Comparison of ENCODE assay signal across 15 cellular contexts in the genomic region with DNA sequence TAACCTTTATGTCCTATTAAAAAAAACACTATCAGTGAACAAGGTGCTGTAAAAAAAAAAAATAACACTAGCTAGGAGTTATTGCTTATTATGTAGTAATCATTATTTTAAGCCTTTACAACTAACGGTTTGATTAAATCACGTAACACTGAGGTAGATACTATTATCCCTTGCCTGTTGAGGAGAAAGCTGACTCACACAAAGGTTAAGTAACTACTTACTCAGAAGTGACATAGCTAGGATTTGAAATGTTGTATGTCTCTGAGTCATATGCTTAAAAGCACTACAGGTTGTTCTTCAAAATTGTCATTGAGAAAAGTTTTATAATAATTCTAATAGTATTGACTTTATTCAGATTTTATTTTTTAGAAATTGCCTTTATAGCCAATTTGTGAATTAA. TPM values are rescaled to one million over a fixed set of nuclear protein-coding genes. Genes with fewer than 3 reads are reported as not detected.
DNase-seq lines count a peak whose midpoint lies in the region; ATAC-seq, FAIRE-seq and TF ChIP-seq lines count a peak whose summit lies in the region.
"Had no signal": no experiment of that assay in that cellular context is flagged by ENCODE, and none has a peak within 500 bp of the region (broad histone marks: within the 10 kb centered on the region; RNA-seq: fewer than 3 reads in every experiment).

No MANE protein-coding gene starts in this region.

- DNase-seq in ACHN (peak; percentile 65), HPDE6-E6E7 (ENCODE audit: extremely low spot score) (peak; percentile 55), K562 (ENCODE audit: extremely low read depth in 1 of 4, low spot score in 3 of 4) (no peak), kidney glomerular epithelial cell (lab: John Stamatoyannopoulos, UW) (peak; percentile 80), KBM-7 (no peak)
- DNase-seq in activated CD4-positive, alpha-beta T cell treated with anti-CD3 and anti-CD28 coated beads for 4 hours = no peak
- DNase-seq: activated CD8-positive, alpha-beta memory T cell treated with anti-CD3 and anti-CD28 coated beads, Interleukin-2, amount 50 U/mL, for 48 hours; GF-D8; NCI-H446; spleen had no signal

- TF ChIP-seq EP300 in K562 (IDR thresholded peaks at IDR 0.05; ENCODE audit: low read length) (no peak), gastroesophageal sphincter (IDR thresholded peaks at IDR 0.05) (no peak)

- FAIRE-seq in K562 (lab: Jason Lieb, UNC) = no peak
- FAIRE-seq: TTC549 had no signal

- no peaks in the 10 kb centered on the region for H3K9me1 ChIP-seq in K562 (ENCODE audit: control insufficient read depth, insufficient read depth, low read length)

- TF ChIP-seq CTCF in K562 (IDR thresholded peaks at IDR 0.05 in 2 of 3, conservative IDR thresholded peaks at IDR 0.05 in 1 of 3; ENCODE audit: insufficient read depth in 2 of 3, low read depth in 1 of 3, low read length in 3 of 3) (no peak), gastroesophageal sphincter (IDR thresholded peaks at IDR 0.05) (no peak)

- H3K4me1 ChIP-seq in K562 (replicated peaks in 1 of 2; ENCODE audit: control insufficient read depth in 2 of 2, insufficient read depth in 2 of 2, low read length in 2 of 2) (no peaks in the 10 kb centered on the region), gastroesophageal sphincter (no peaks in the 10 kb centered on the region)
- H3K4me1 ChIP-seq: BLaER1 had no signal

- BruUV-seq in K562 (replicated peaks; lab: Mats Ljungman, UMichigan) = no TSS peak

- H3K27ac ChIP-seq in K562 (ENCODE audit: extremely low read depth, low read depth, low read length) (no peak overlapping the region), gastroesophageal sphincter (no peak overlapping the region)
- H3K27ac ChIP-seq: BLaER1 had no signal

- H3K9ac ChIP-seq in K562 (ENCODE audit: insufficient read depth in 1 of 2, low read depth in 2 of 2, low read length in 2 of 2) = no peak overlapping the region
- H3K9ac ChIP-seq: BLaER1 had no signal

- no peak overlapping the region for H3K4me3 ChIP-seq in K562
- no peak overlapping the region for H3K4me3 ChIP-seq in gastroesophageal sphincter
- H3K4me3 ChIP-seq: BLaER1, spleen had no signal

- in situ Hi-C loops in ACHN (cut with HindIII; ENCODE audit: low pct_ligation_motif_present, low pct_unique_long_range_greater_than_20kb, low sequenced_read_pairs) (no loop called here), K562 (cut with MboI) (no loop called here), KBM-7 (cut with MboI; ENCODE audit: low pct_unique_long_range_greater_than_20kb, low sequenced_read_pairs) (no loop called here)

- H3K9me3 ChIP-seq in K562 (replicated peaks; ENCODE audit: control insufficient read depth, insufficient read depth, low read depth, low read length) (peaks cover 12% of the 10 kb centered on the region), gastroesophageal sphincter (peaks cover 0 to 5% (median 0%) of the 10 kb centered on the region in 3 donors)

- H3K4me2 ChIP-seq in K562 (ENCODE audit: insufficient read depth, low read length) = no peak overlapping the region
- H3K4me2 ChIP-seq: BLaER1 had no signal

- TF ChIP-seq POLR2A in K562 (conservative IDR thresholded peaks at IDR 0.05) (no peak), gastroesophageal sphincter (IDR thresholded peaks at IDR 0.05) (no peak)

- H2AFZ ChIP-seq in K562 (ENCODE audit: low read depth, low read length) = no peak overlapping the region

- H3K36me3 ChIP-seq in K562 (ENCODE audit: control insufficient read depth, insufficient read depth, low read length) (peaks cover 88% of the 10 kb centered on the region), gastroesophageal sphincter (peaks cover 0 to 85% of the 10 kb centered on the region in 2 donors)

- no peak for TF ChIP-seq RAD21 in K562 (CRISPR knock-in tag; conservative IDR thresholded peaks at IDR 0.05 in 1 of 2, IDR thresholded peaks at IDR 0.05 in 1 of 2)

- CTCF ChIA-PET in K562 (lab: Yijun Ruan, JAX; ENCODE audit: low intra/inter-chr PET ratio) = no interaction called here

- no peak for ATAC-seq in K562
- no peak for ATAC-seq in gastroesophageal sphincter
- ATAC-seq in HG03108 (IDR thresholded peaks at IDR 0.05; ENCODE audit: unreplicated experiment) = no peak
- ATAC-seq: Right ventricle myocardium inferior had no signal

- POLR2A ChIA-PET in K562 (lab: Yijun Ruan, JAX) = no interaction called here

- peaks cover 50% of the 10 kb centered on the region for H3K79me2 ChIP-seq in K562 (ENCODE audit: control insufficient read depth, insufficient read depth, low read length)

- no peaks in the 10 kb centered on the region for H4K20me1 ChIP-seq in K562 (replicated peaks; ENCODE audit: control insufficient read depth, insufficient read depth, low read length)

- no peaks in the 10 kb centered on the region for H3K27me3 ChIP-seq in K562 (ENCODE audit: control insufficient read depth in 2 of 2, insufficient read depth in 2 of 2, low read length in 2 of 2)
- H3K27me3 ChIP-seq in gastroesophageal sphincter = no peaks in the 10 kb centered on the region
- H3K27me3 ChIP-seq: BLaER1, spleen had no signal

- WGBS in K562 (ENCODE audit: insufficient coverage, low coverage, missing lambda C conversion rate) = 93% methylated on average over 2 of the region's 2 CpGs
- 65 to 75% methylated on average over 2 of the region's 2 CpGs for WGBS in gastroesophageal sphincter (ENCODE audit: low coverage in 1 of 2), 2 donors

- intact Hi-C loops in K562 (cut with micrococcal nuclease) = no loop called here

TF ChIP-seq in K562, 482 proteins besides CTCF, POLR2A, EP300 and RAD21:
- no peak for TF ChIP-seq DNMT1 (IDR thresholded peaks at IDR 0.05)
- TF ChIP-seq CHD1 (IDR thresholded peaks at IDR 0.05; ENCODE audit: low read length) = no peak
- TF ChIP-seq, protein P1, sequence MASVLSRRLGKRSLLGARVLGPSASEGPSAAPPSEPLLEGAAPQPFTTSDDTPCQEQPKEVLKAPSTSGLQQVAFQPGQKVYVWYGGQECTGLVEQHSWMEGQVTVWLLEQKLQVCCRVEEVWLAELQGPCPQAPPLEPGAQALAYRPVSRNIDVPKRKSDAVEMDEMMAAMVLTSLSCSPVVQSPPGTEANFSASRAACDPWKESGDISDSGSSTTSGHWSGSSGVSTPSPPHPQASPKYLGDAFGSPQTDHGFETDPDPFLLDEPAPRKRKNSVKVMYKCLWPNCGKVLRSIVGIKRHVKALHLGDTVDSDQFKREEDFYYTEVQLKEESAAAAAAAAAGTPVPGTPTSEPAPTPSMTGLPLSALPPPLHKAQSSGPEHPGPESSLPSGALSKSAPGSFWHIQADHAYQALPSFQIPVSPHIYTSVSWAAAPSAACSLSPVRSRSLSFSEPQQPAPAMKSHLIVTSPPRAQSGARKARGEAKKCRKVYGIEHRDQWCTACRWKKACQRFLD (CRISPR knock-in tag; IDR thresholded peaks at IDR 0.05) = no peak
- no peak for TF ChIP-seq HDAC6 (IDR thresholded peaks at IDR 0.05; ENCODE audit: low read depth, low read length)
- no peak for TF ChIP-seq ERF (CRISPR knock-in tag; IDR thresholded peaks at IDR 0.05)
- TF ChIP-seq, protein P2, sequence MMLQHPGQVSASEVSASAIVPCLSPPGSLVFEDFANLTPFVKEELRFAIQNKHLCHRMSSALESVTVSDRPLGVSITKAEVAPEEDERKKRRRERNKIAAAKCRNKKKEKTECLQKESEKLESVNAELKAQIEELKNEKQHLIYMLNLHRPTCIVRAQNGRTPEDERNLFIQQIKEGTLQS (IDR thresholded peaks at IDR 0.05) = peak; percentile 37; the same call in 1 of the 2 replicates
- TF ChIP-seq, protein P2 (CRISPR knock-in tag; conservative IDR thresholded peaks at IDR 0.05) = no peak

RNA-seq across cellular contexts. Expression of a gene that starts 8.8 kb away (rescaled TPM):
- 138 and 372 TPM in 2 replicates for total RNA-seq in K562 (2011; cell fraction: chromatin; rRNA removed; ENCODE audit: low replicate concordance)
- total RNA-seq in K562 (2011; cell fraction: nucleolus; rRNA removed) = 46.2 and 68.8 TPM in 2 replicates
- 161 and 303 TPM in 2 replicates for total RNA-seq in K562 (2011; cell fraction: nucleoplasm; rRNA removed)
- total RNA-seq in K562 (2014; rRNA removed) (43.5 and 58.8 TPM in 2 replicates), K562 (2014; rRNA removed; fragmentation: Illumina TruSeq; extraction: Trizol) (83.4 and 88.1 TPM in 2 replicates), K562 (2015; rRNA removed; fragmentation: Illumina TruSeq; extraction: Trizol) (81.0 and 84.3 TPM in 2 replicates), K562 (2021) (73.3 and 76.6 TPM in 2 replicates), gastroesophageal sphincter (10 to 100 TPM; 33.7 to 84.8 (median 53.2) TPM)
- polyA plus RNA-seq in K562 (2011; rRNA removed) (98.3 and 111 TPM in 2 replicates), K562 (2014; fragmentation: Illumina TruSeq; extraction: Trizol) (63.3 and 84.4 TPM in 2 replicates), K562 (2014; fragmentation: Nextera tagmentation; extraction: Ambion mirVana) (10 to 100 TPM; 29.0 to 39.4 TPM), K562 (2014; rRNA removed) (38.5 and 44.3 TPM in 2 replicates)
- polyA plus RNA-seq in K562 (2011; cell fraction: cytosol; rRNA removed) = 48.3 and 64.7 TPM in 2 replicates
- 81.2 and 132 TPM in 2 replicates for polyA plus RNA-seq in K562 (2011; cell fraction: nucleus; rRNA removed)
- polyA plus RNA-seq in K562 (2012) = 36.8 and 45.9 TPM in 2 replicates
- polyA minus RNA-seq in K562 (2011; rRNA and poly(A)+ RNA removed) = 151 and 190 TPM in 2 replicates
- polyA minus RNA-seq in K562 (2011; cell fraction: cytosol; rRNA and poly(A)+ RNA removed) = 45.4 and 47.5 TPM in 2 replicates
- 68.1 and 142 TPM in 2 replicates for polyA minus RNA-seq in K562 (2011; cell fraction: nucleus; rRNA and poly(A)+ RNA removed)

Comparison
In these comparisons a context has a peak if more than half of its experiments do, and no peak if none do; other contexts are left out.
1. DNase-seq: peak in ACHN (single experiment), HPDE6-E6E7 (single experiment) and kidney glomerular epithelial cell (single experiment); none in K562 (0 of 4), activated CD4-positive, alpha-beta T cell treated with anti-CD3 and anti-CD28 coated beads for 4 hours (0 of 2) and KBM-7 (single experiment).